In the genomic region with DNA sequence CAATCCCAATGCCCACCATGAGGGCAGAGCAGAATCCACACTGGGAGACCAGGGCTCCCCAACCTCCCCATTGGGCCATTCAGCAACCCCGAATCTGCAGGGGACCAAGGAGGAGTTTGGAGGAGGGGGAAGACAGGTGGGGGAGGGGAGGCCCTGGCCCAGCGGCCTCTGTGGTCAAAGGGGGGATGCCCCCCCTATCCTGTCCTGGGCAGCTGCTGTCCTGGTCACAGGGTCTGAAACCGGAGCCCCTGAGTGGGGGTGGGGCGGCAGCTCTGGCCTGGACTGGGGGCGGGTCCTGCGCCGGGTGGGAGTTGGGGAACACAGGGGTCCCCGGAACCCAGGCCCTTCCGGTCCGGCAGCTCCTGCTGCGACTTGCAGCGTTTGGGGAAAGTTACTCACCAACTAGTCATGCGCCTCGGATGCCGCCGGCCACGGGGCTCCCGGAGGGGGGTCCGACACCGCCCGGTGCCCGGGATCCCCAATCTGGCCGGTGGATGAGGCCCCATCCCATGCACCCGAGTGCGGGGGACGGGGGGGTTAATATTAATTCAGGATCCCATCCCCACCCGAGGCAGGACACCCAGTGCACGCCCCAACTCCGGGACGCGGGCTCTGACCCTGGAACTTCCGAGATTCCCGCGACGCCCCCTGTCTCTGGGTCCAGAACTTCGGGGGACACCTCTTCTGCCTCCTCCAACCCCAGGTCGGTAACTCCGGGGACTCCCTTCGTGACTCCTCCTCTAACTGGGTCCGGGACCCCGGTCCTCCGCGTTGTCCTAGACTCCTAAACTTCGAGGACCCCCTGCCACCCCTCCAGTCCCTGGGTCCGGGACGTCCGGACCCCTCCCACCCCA, we compare ENCODE assay signal across 8 cellular contexts. TPM values are rescaled to one million over a fixed set of nuclear protein-coding genes. Genes with fewer than 3 reads are reported as not detected.
DNase-seq lines count a peak whose midpoint lies in the region; ATAC-seq and TF ChIP-seq lines count a peak whose summit lies in the region.

No MANE protein-coding gene starts in this region.

- no peaks in the 10 kb centered on the region; a peak in 1 of 5 replicates for H3K9me3 Mint-ChIP-seq in H9

- peak; percentile 77 for DNase-seq in H9
- DNase-seq in esophagus muscularis mucosa (ENCODE audit: extremely low spot score): no peak

- no peak overlapping the region for H2AFZ ChIP-seq in H9 (ENCODE audit: low read length)

- H2BK20ac ChIP-seq in H9 (ENCODE audit: low read depth, low read length, poor library complexity, severe bottlenecking): no peak overlapping the region

- no peaks in the 10 kb centered on the region for H4K20me1 ChIP-seq in H9 (ENCODE audit: control insufficient read depth, insufficient read depth, insufficient read length)

- no peak overlapping the region for H3T11ph ChIP-seq in H9 (ENCODE audit: low read length)

- peak overlapping the region in 2 of 3 experiments; percentile 48 to 77; a peak in 2 of 7 replicates for H3K27ac Mint-ChIP-seq in H9

- no peak overlapping the region for H2AK5ac ChIP-seq in H9 (ENCODE audit: insufficient read length, low read length)

- no peak overlapping the region for H3K56ac ChIP-seq in H9 (ENCODE audit: insufficient read length, low read depth, low read length)

- H3K4ac ChIP-seq in H9 (ENCODE audit: low read depth, low read length): no peak overlapping the region

- no peaks in the 10 kb centered on the region for H3K4me1 ChIP-seq in H9 (ENCODE audit: insufficient read depth, low read length)
- peaks cover 11 to 23% (median 20%) of the 10 kb centered on the region in 4 donors for H3K4me1 ChIP-seq in esophagus muscularis mucosa
- peaks cover 6% of the 10 kb centered on the region for H3K4me1 ChIP-seq in mucosa of stomach (ENCODE audit: control insufficient read depth, insufficient read depth, low read length)
- peaks cover 3% of the 10 kb centered on the region for H3K4me1 ChIP-seq in urinary bladder (ENCODE audit: insufficient read depth)

- H3K23ac ChIP-seq in H9 (ENCODE audit: insufficient read length, low read depth, low read length): no peak overlapping the region

- no CpG with 5 or more reads among the region's 47 CpGs for WGBS in H9 (ENCODE audit: extremely low coverage, insufficient read length, low lambda C conversion rate)
- WGBS in esophagus muscularis mucosa: under 1% methylated on average over 33 of the region's 47 CpGs
- WGBS in urinary bladder: 1% methylated on average over 47 of the region's 47 CpGs

- H2BK15ac ChIP-seq in H9 (ENCODE audit: low read depth, low read length): no peak overlapping the region

- no peaks in the 10 kb centered on the region for H3K9me3 ChIP-seq in H9 (ENCODE audit: control insufficient read depth, low read depth, low read length)
- H3K9me3 ChIP-seq in esophagus muscularis mucosa: no peaks in the 10 kb centered on the region
- no peaks in the 10 kb centered on the region for H3K9me3 ChIP-seq in mucosa of stomach (ENCODE audit: control insufficient read depth, low read length)

- no peak for TF ChIP-seq POLR2A in esophagus muscularis mucosa (IDR thresholded peaks at IDR 0.05; ENCODE audit: low read depth)

- H3K27ac ChIP-seq in H9 (ENCODE audit: insufficient read length, low read depth, low read length) (no peak overlapping the region), esophagus muscularis mucosa (replicated peaks in 1 of 4) (peak overlapping the region; percentile 56 to 74 (median 72)), urinary bladder (ENCODE audit: low read depth) (no peak overlapping the region)

- H3K4me2 ChIP-seq in H9 (ENCODE audit: insufficient read depth, insufficient read length, low read length): peak overlapping the region; percentile 86

- peak; percentile 78 for ATAC-seq in SK-N-SH treated with all-trans-retinoic acid at 6 μM for 48 hours
- no peak for ATAC-seq in HG03196 (IDR thresholded peaks at IDR 0.05; ENCODE audit: unreplicated experiment)
- no peak for ATAC-seq in GM21576 (IDR thresholded peaks at IDR 0.05; ENCODE audit: unreplicated experiment)
- ATAC-seq in GM18909 (IDR thresholded peaks at IDR 0.05; ENCODE audit: poor library complexity, unreplicated experiment): no peak

- H3K27me3 Mint-ChIP-seq in H9 (ENCODE audit: low read depth): peaks cover 41% of the 10 kb centered on the region

- no peak overlapping the region for H2BK5ac ChIP-seq in H9 (ENCODE audit: insufficient read length, low read length)

- TF ChIP-seq CTCF in H9 (conservative IDR thresholded peaks at IDR 0.05) (no peak), esophagus muscularis mucosa (IDR thresholded peaks at IDR 0.05) (no peak)

- peak overlapping the region; percentile 73 to 83 (median 79) for H3K4me3 ChIP-seq in esophagus muscularis mucosa
- no peak overlapping the region for H3K4me3 ChIP-seq in mucosa of stomach (ENCODE audit: low read length)
- peak overlapping the region; percentile 82 for H3K4me3 ChIP-seq in urinary bladder (ENCODE audit: low read depth, low read length)

- H4K91ac ChIP-seq in H9 (ENCODE audit: insufficient read length, low read depth, low read length): no peak overlapping the region

- peaks cover 0 to 38% (median 15%) of the 10 kb centered on the region in 4 donors for H3K36me3 ChIP-seq in esophagus muscularis mucosa
- H3K36me3 ChIP-seq in mucosa of stomach (ENCODE audit: control insufficient read depth, insufficient read depth, low read length): no peaks in the 10 kb centered on the region
- H3K36me3 ChIP-seq in urinary bladder (ENCODE audit: insufficient read depth): no peaks in the 10 kb centered on the region

- no peak overlapping the region for H4K5ac ChIP-seq in H9 (ENCODE audit: insufficient read length, low read depth, low read length)

- H3K79me1 ChIP-seq in H9 (ENCODE audit: insufficient read depth, low read depth, low read length, poor library complexity, severe bottlenecking): no peaks in the 10 kb centered on the region

- H3K79me2 ChIP-seq in H9 (ENCODE audit: insufficient read depth, low read length): no peaks in the 10 kb centered on the region

- no peak overlapping the region for H3K14ac ChIP-seq in H9 (ENCODE audit: insufficient read depth, low read length)

- H3K4me3 Mint-ChIP-seq in H9: peak overlapping the region; percentile 76 to 95

- intact Hi-C loops in esophagus muscularis mucosa (cut with DNase I): loop anchor here (10.0 kb wide), 1 partner anchor 45 kb away; no protein-coding TSS in a partner anchor

- H3K4me1 Mint-ChIP-seq in H9: peaks cover 11 to 29% of the 10 kb centered on the region in 2 experiments

- TF ChIP-seq EP300 in esophagus muscularis mucosa (IDR thresholded peaks at IDR 0.05): no peak

- no peak overlapping the region for H4K8ac ChIP-seq in H9 (replicated peaks; ENCODE audit: insufficient read length, low read depth, low read length)

- peaks cover 7 to 23% (median 12%) of the 10 kb centered on the region in 3 experiments for H3K36me3 Mint-ChIP-seq in H9 (ENCODE audit: insufficient read depth in 1 of 3, low read depth in 3 of 3)

- no peak overlapping the region for H2BK120ac ChIP-seq in H9 (ENCODE audit: low read depth, low read length, poor library complexity, severe bottlenecking)

- H3K27me3 ChIP-seq in H9 (ENCODE audit: insufficient read depth, low read length) (no peaks in the 10 kb centered on the region), esophagus muscularis mucosa (no peaks in the 10 kb centered on the region), mucosa of stomach (ENCODE audit: control insufficient read depth, insufficient read depth, low read length) (peaks cover 13% of the 10 kb centered on the region)

- no peak overlapping the region for H2BK12ac ChIP-seq in H9 (ENCODE audit: insufficient read length, low read depth, low read length)

- no peak overlapping the region for H3K18ac ChIP-seq in H9 (ENCODE audit: insufficient read length, low read depth, low read length)

- H3K23me2 ChIP-seq in H9 (ENCODE audit: insufficient read length, low read depth, low read length, poor library complexity, severe bottlenecking): peaks cover 7% of the 10 kb centered on the region

- no peak overlapping the region for H3K9ac ChIP-seq in H9 (ENCODE audit: extremely low read depth, insufficient read length, low read length)
- H3K9ac ChIP-seq in mucosa of stomach (ENCODE audit: low read length): peak overlapping the region; percentile 55

TF ChIP-seq in SK-N-SH treated with all-trans-retinoic acid at 6 μM for 48 hours, 23 proteins besides CTCF, POLR2A, EP300 and RAD21 (continues in another document):
- TF ChIP-seq ZNF8 (CRISPR knock-in tag; IDR thresholded peaks at IDR 0.05) (no peak), CSDC2 (CRISPR knock-in tag; IDR thresholded peaks at IDR 0.05) (no peak), OSR1 (CRISPR knock-in tag; IDR thresholded peaks at IDR 0.05) (no peak)
- TF ChIP-seq, protein P1, sequence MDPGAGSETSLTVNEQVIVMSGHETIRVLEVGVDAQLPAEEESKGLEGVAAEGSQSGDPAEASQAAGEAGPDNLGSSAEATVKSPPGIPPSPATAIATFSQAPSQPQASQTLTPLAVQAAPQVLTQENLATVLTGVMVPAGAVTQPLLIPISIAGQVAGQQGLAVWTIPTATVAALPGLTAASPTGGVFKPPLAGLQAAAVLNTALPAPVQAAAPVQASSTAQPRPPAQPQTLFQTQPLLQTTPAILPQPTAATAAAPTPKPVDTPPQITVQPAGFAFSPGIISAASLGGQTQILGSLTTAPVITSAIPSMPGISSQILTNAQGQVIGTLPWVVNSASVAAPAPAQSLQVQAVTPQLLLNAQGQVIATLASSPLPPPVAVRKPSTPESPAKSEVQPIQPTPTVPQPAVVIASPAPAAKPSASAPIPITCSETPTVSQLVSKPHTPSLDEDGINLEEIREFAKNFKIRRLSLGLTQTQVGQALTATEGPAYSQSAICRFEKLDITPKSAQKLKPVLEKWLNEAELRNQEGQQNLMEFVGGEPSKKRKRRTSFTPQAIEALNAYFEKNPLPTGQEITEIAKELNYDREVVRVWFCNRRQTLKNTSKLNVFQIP (CRISPR knock-in tag; IDR thresholded peaks at IDR 0.05; ENCODE audit: borderline replicate concordance, low read depth): no peak

RNA-seq across cellular contexts. Expression of a gene that starts 0.9 kb away (rescaled TPM):
- total RNA-seq in H9 (2021): 19.6 and 20.2 TPM in 2 replicates
- 10 to 100 TPM; 26.7 to 47.8 (median 39.1) TPM for total RNA-seq in esophagus muscularis mucosa
- total RNA-seq in urinary bladder: 20.7 TPM
- polyA plus RNA-seq in urinary bladder: 28.4 TPM

RNA-seq across cellular contexts. Expression of a gene that starts 20.6 kb away (rescaled TPM):
- 52.3 and 52.4 TPM in 2 replicates for total RNA-seq in H9 (2021)
- total RNA-seq in esophagus muscularis mucosa: 10 to 100 TPM; 38.4 to 42.6 (median 41.7) TPM
- 22.2 TPM for total RNA-seq in urinary bladder
- 54.0 TPM for polyA plus RNA-seq in urinary bladder

RNA-seq across cellular contexts. Expression of a gene that starts 21.0 kb away (rescaled TPM):
- 185 and 198 TPM in 2 replicates for total RNA-seq in H9 (2021)
- 100 to 1,000 TPM; 173 to 231 (median 210) TPM for total RNA-seq in esophagus muscularis mucosa
- total RNA-seq in urinary bladder: 47.1 TPM
- polyA plus RNA-seq in urinary bladder: 188 TPM

RNA-seq across cellular contexts. Expression of a gene that starts 44.2 kb away (rescaled TPM):
- total RNA-seq in H9 (2021): 19.3 and 20.3 TPM in 2 replicates
- 1 to 10 TPM in 3 of 4 donors, under 1 TPM in 1; 0.42 to 3.2 (median 1.1) TPM for total RNA-seq in esophagus muscularis mucosa
- 7.2 TPM for total RNA-seq in urinary bladder
- polyA plus RNA-seq in urinary bladder: 2.2 TPM

Comparison
In these comparisons a context has a peak if more than half of its experiments do, and no peak if none do; other contexts are left out.
1. H3K27ac ChIP-seq: peak in esophagus muscularis mucosa (4 of 4); none in H9 (single experiment) and urinary bladder (single experiment).